Comparison of ENCODE assay signal across 29 cellular contexts in the genomic region with DNA sequence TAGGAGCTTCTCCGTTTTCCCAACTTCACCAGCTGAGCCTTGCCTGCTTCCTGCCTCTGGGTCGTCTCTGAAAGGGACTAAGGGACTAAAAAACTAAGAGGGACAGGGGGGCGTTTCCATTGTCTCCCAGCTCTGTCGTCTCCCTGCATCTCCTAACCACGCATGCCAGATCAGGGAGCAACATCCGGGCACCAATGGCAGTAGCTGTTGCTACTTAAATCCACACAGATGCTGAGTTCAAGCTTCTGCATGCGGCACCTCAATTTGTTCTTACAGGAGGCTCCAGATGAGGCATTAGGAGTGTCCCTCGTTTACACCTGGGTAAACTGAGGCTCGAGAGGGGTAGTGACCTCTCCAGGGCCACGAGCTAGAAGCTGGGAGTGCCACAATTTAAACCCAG.
"Had no signal": no experiment of that assay in that cellular context is flagged by ENCODE, and none has a peak within 500 bp of the region (broad histone marks: within the 10 kb centered on the region; RNA-seq: fewer than 3 reads in every experiment).

No MANE protein-coding gene starts in this region.

- H3K9me3 ChIP-seq: neutrophil, ovary, right lobe of liver, thoracic aorta, thyroid gland, uterus had no signal

- H3K27ac Mint-ChIP-seq: naive thymus-derived CD8-positive, alpha-beta T cell; natural killer cell treated with Interleukin-12 subunit alpha and Interleukin-12 subunit beta and Interleukin-15 and Interleukin-18, amount 100 ng/mL, for 72 hours; nephron progenitor cell; progenitor cell of endocrine pancreas; stimulated activated effector memory CD8-positive, alpha-beta T cell treated with anti-CD3 and anti-CD28 coated beads, Interleukin-12 subunit alpha, Interleukin-12 subunit beta, amount 100 ng/mL, for 72 hours; stimulated activated naive B cell treated with anti-CD40 and anti-IgM and Interleukin-4, amounts not matched to agents 10 μg/mL and 1 μg/mL and 100 μg/mL, for 72 hours; stimulated activated naive CD8-positive, alpha-beta T cell treated with anti-CD3 and anti-CD28 coated beads, Interleukin-15, Interleukin-2, amounts not matched to agents 100 ng/mL and 50 ng/mL, for 24 hours had no signal

- H3K36me3 Mint-ChIP-seq: natural killer cell treated with Interleukin-12 subunit alpha and Interleukin-12 subunit beta and Interleukin-15 and Interleukin-18, amount 100 ng/mL, for 72 hours; stimulated activated effector memory CD8-positive, alpha-beta T cell treated with anti-CD3 and anti-CD28 coated beads, Interleukin-12 subunit alpha, Interleukin-12 subunit beta, amount 100 ng/mL, for 72 hours; stimulated activated naive B cell treated with anti-CD40 and anti-IgM and Interleukin-4, amounts not matched to agents 10 μg/mL and 1 μg/mL and 100 μg/mL, for 72 hours had no signal

- H3K4me1 ChIP-seq: parathyroid adenoma, psoas muscle, right lobe of liver, sigmoid colon, stomach, thyroid gland, tibial nerve, upper lobe of right lung, uterus had no signal

- DNase-seq: naive thymus-derived CD8-positive, alpha-beta T cell; nephron progenitor cell; nucleus accumbens; ovary; psoas muscle; right cardiac atrium; right lobe of liver; sigmoid colon; small intestine; stimulated activated CD4-positive, alpha-beta T cell treated with anti-CD3 and anti-CD28 coated beads, Interleukin-15, amount 100 ng/mL, for 24 hours; stimulated activated CD4-positive, alpha-beta T cell treated with anti-CD3 and anti-CD28 coated beads, Interleukin-2, amount 100 ng/mL, for 24 hours; stimulated activated CD4-positive, alpha-beta T cell treated with anti-CD3 and anti-CD28 coated beads, Interleukin-2, amount 100 ng/mL, for 48 hours; stimulated activated CD4-positive, alpha-beta T cell treated with anti-CD3 and anti-CD28 coated beads, Interleukin-4, amount 100 ng/mL, for 24 hours; stimulated activated naive B cell treated with anti-CD40 and anti-IgM and Interleukin-4, amounts not matched to agents 10 μg/mL and 1 μg/mL and 100 μg/mL, for 72 hours; stimulated activated naive CD4-positive, alpha-beta T cell treated with Interleukin-2 at 50 U/mL for 16 hours; stomach; thyroid gland; trophoblast cell; upper lobe of right lung; uterus had no signal

- H3K27ac ChIP-seq: neutrophil, ovary, parathyroid adenoma, psoas muscle, right lobe of liver, sigmoid colon, stomach, thoracic aorta, thyroid gland, tibial nerve, upper lobe of right lung, uterus had no signal

- H3K9ac ChIP-seq: parathyroid adenoma had no signal

- H3K4me1 Mint-ChIP-seq: naive thymus-derived CD8-positive, alpha-beta T cell; neural crest cell; stimulated activated effector memory CD8-positive, alpha-beta T cell treated with anti-CD3 and anti-CD28 coated beads, Interleukin-12 subunit alpha, Interleukin-12 subunit beta, amount 100 ng/mL, for 72 hours; stimulated activated naive B cell treated with anti-CD40 and anti-IgM and Interleukin-4, amounts not matched to agents 10 μg/mL and 1 μg/mL and 100 μg/mL, for 72 hours had no signal

- ATAC-seq: naive thymus-derived CD8-positive, alpha-beta T cell; natural killer cell treated with Interleukin-12 subunit alpha and Interleukin-12 subunit beta and Interleukin-15 and Interleukin-18, amount 100 ng/mL, for 72 hours; psoas muscle; right cardiac atrium; right lobe of liver; stimulated activated effector memory CD8-positive, alpha-beta T cell treated with anti-CD3 and anti-CD28 coated beads, Interleukin-12 subunit alpha, Interleukin-12 subunit beta, amount 100 ng/mL, for 72 hours; stimulated activated naive B cell treated with anti-CD40 and anti-IgM and Interleukin-4, amounts not matched to agents 10 μg/mL and 1 μg/mL and 100 μg/mL, for 72 hours; upper lobe of right lung had no signal

- H3K36me3 ChIP-seq: neutrophil, ovary, right lobe of liver, sigmoid colon, stomach, thoracic aorta, thyroid gland, tibial nerve, upper lobe of right lung, uterus had no signal

- H3K4me3 Mint-ChIP-seq: naive thymus-derived CD8-positive, alpha-beta T cell; natural killer cell treated with Interleukin-12 subunit alpha and Interleukin-12 subunit beta and Interleukin-15 and Interleukin-18, amount 100 ng/mL, for 72 hours; nephron progenitor cell; neural crest cell; stimulated activated effector memory CD8-positive, alpha-beta T cell treated with anti-CD3 and anti-CD28 coated beads, Interleukin-12 subunit alpha, Interleukin-12 subunit beta, amount 100 ng/mL, for 72 hours; stimulated activated naive B cell treated with anti-CD40 and anti-IgM and Interleukin-4, amounts not matched to agents 10 μg/mL and 1 μg/mL and 100 μg/mL, for 72 hours; stimulated activated naive CD8-positive, alpha-beta T cell treated with anti-CD3 and anti-CD28 coated beads, Interleukin-15, Interleukin-2, amounts not matched to agents 100 ng/mL and 50 ng/mL, for 24 hours had no signal

- H3K9me3 Mint-ChIP-seq: natural killer cell treated with Interleukin-12 subunit alpha and Interleukin-12 subunit beta and Interleukin-15 and Interleukin-18, amount 100 ng/mL, for 72 hours had no signal

- H3K4me3 ChIP-seq: ovary, psoas muscle, right lobe of liver, sigmoid colon, stomach, thoracic aorta, thyroid gland, tibial nerve, upper lobe of right lung, uterus had no signal

- H3K27me3 ChIP-seq: neutrophil, ovary, right lobe of liver, thyroid gland, tibial nerve, uterus had no signal

- H3K27me3 Mint-ChIP-seq: progenitor cell of endocrine pancreas; stimulated activated naive B cell treated with anti-CD40 and anti-IgM and Interleukin-4, amounts not matched to agents 10 μg/mL and 1 μg/mL and 100 μg/mL, for 72 hours had no signal
